Comparison of ENCODE assay signal across 13 cellular contexts in genomic region chrX:135126145-135126544, GRCh38. TPM values are rescaled to one million over a fixed set of nuclear protein-coding genes. Genes with fewer than 3 reads are reported as not detected.
DNase-seq lines count a peak whose midpoint lies in the region; ATAC-seq, FAIRE-seq and TF ChIP-seq lines count a peak whose summit lies in the region.
"Not testable (repeated sequence)": the region's sequence is repeated elsewhere in the genome, so short reads cannot be mapped to it uniquely, and the experiment has no call there.
"Had no signal": no experiment of that assay in that cellular context is flagged by ENCODE, and none has a peak within 500 bp of the region (broad histone marks: within the 10 kb centered on the region; RNA-seq: fewer than 3 reads in every experiment).

No MANE protein-coding gene starts in this region.

- H3K4me1 Mint-ChIP-seq in astrocyte (ENCODE audit: low read depth, unreplicated experiment); naive B cell: not testable (repeated sequence)

- H2BK15ac ChIP-seq in H1 (ENCODE audit: low read length) = not testable (repeated sequence)

- H3K4me2 ChIP-seq in astrocyte (ENCODE audit: low read length); H1 (ENCODE audit: insufficient read depth in 1 of 2, low read depth in 2 of 2, low read length in 2 of 2): not testable (repeated sequence)

- not testable (repeated sequence) for H2BK12ac ChIP-seq in H1 (ENCODE audit: low read depth, low read length)

- POLR2A ChIA-PET in H1 (lab: Charles Lee; ENCODE audit: partially characterized antibody) = not testable (repeated sequence)

- H2BK5ac ChIP-seq in H1 (ENCODE audit: low read depth, low read length) = not testable (repeated sequence)

- H3K9ac ChIP-seq in astrocyte (ENCODE audit: low read length); H1 (replicated peaks in 1 of 4; ENCODE audit: extremely low read depth in 1 of 4, low read depth in 3 of 4, low read length in 3 of 4): not testable (repeated sequence)

- H3K9me3 ChIP-seq in astrocyte (ENCODE audit: insufficient read depth, low read depth, low read length); H1 (ENCODE audit: insufficient read depth in 2 of 2, low read depth in 1 of 2, low read length in 1 of 2): not testable (repeated sequence)

- not testable (repeated sequence) for H2AFZ ChIP-seq in astrocyte (ENCODE audit: low read depth, low read length); H1 (ENCODE audit: low read length)

- not testable (repeated sequence) for H3K27me3 Mint-ChIP-seq in astrocyte (ENCODE audit: low read depth, unreplicated experiment); naive B cell

- not testable (repeated sequence) for TF ChIP-seq RAD21 in H1 (IDR thresholded peaks at IDR 0.05 in 1 of 2, conservative IDR thresholded peaks at IDR 0.05 in 1 of 2; ENCODE audit: low read depth in 2 of 2, low read length in 2 of 2)

- not testable (repeated sequence) for H3K4me3 Mint-ChIP-seq in astrocyte (ENCODE audit: unreplicated experiment); naive B cell

- H3K27me3 ChIP-seq in astrocyte (ENCODE audit: insufficient read depth, low read length); H1 (replicated peaks in 1 of 4; ENCODE audit: control insufficient read depth in 3 of 4, extremely low read depth in 1 of 4, insufficient read depth in 3 of 4, low read length in 3 of 4): not testable (repeated sequence)

- not testable (repeated sequence) for H3K56ac ChIP-seq in H1 (replicated peaks; ENCODE audit: insufficient read length, low read depth, low read length)

- TF ChIP-seq EP300 in H1 (IDR thresholded peaks at IDR 0.05; ENCODE audit: borderline replicate concordance in 1 of 2, low read depth in 2 of 2, low read length in 2 of 2) = not testable (repeated sequence)

- H4K20me1 ChIP-seq in astrocyte (ENCODE audit: insufficient read depth, low read length); H1 (replicated peaks in 1 of 2; ENCODE audit: control insufficient read depth in 1 of 2, insufficient read depth in 2 of 2, low read length in 2 of 2): not testable (repeated sequence)

- not testable (repeated sequence) for H4K8ac ChIP-seq in H1 (ENCODE audit: extremely low read depth, insufficient read depth, low read length)

- not testable (repeated sequence) for H3K9me3 Mint-ChIP-seq in astrocyte (ENCODE audit: unreplicated experiment); naive B cell

- H3K79me2 ChIP-seq in astrocyte (ENCODE audit: insufficient read depth, low read length); H1 (ENCODE audit: control insufficient read depth in 1 of 2, insufficient read depth in 2 of 2, low read length in 2 of 2): not testable (repeated sequence)

- H2BK20ac ChIP-seq in H1 (ENCODE audit: low read length) = not testable (repeated sequence)

- not testable (repeated sequence) for H3K14ac ChIP-seq in H1 (ENCODE audit: insufficient read length)

- not testable (repeated sequence) for H3K4me1 ChIP-seq in astrocyte (ENCODE audit: insufficient read depth, low read length); H1 (replicated peaks in 1 of 4; ENCODE audit: control insufficient read depth in 3 of 4, insufficient read depth in 4 of 4, low read length in 3 of 4)

- H3K36me3 Mint-ChIP-seq in astrocyte (ENCODE audit: low read depth, unreplicated experiment); naive B cell: not testable (repeated sequence)

- not testable (repeated sequence) for DNase-seq in GM12892 (ENCODE audit: insufficient read length); astrocyte (ENCODE audit: low read depth); H1 (ENCODE audit: low read depth in 1 of 2, low spot score in 2 of 2); naive B cell

- H3K18ac ChIP-seq in H1 (ENCODE audit: extremely low read depth, low read length) = not testable (repeated sequence)

- WGBS in H1 (ENCODE audit: extremely low coverage in 1 of 2, insufficient coverage in 1 of 2, insufficient read length in 1 of 2, insufficient replicate concordance in 2 of 2, low coverage in 1 of 2, low lambda C conversion rate in 2 of 2, missing lambda C conversion rate in 1 of 2), 2 experiments = no CpG with 5 or more reads among the region's 6 CpGs

- not testable (repeated sequence) for H2AK5ac ChIP-seq in H1 (ENCODE audit: low read depth, low read length)

- H3K4ac ChIP-seq in H1 (replicated peaks; ENCODE audit: insufficient read length, low read depth, low read length) = not testable (repeated sequence)

- TF ChIP-seq POLR2A in GM12892 (IDR thresholded peaks at IDR 0.05; ENCODE audit: low read depth, low read length); H1 (IDR thresholded peaks at IDR 0.05; ENCODE audit: control extremely low read depth in 1 of 2, low read depth in 2 of 2, low read length in 2 of 2): not testable (repeated sequence)

- H3K4me3 ChIP-seq in astrocyte (ENCODE audit: insufficient read depth, low read depth, low read length); H1 (ENCODE audit: extremely low read depth in 1 of 4, insufficient read depth in 2 of 4, low read depth in 3 of 4, low read length in 4 of 4): not testable (repeated sequence)

- H3K27ac Mint-ChIP-seq in astrocyte (ENCODE audit: unreplicated experiment); naive B cell: not testable (repeated sequence)

- H2BK120ac ChIP-seq in H1 (replicated peaks; ENCODE audit: low read depth, low read length) = not testable (repeated sequence)

- peak; percentile 28 to 47 for ATAC-seq in naive B cell (ENCODE audit: low read depth in 2 of 2)

- CTCF ChIA-PET in H1 (lab: Charles Lee; ENCODE audit: partially characterized antibody) = not testable (repeated sequence)

- H3K79me1 ChIP-seq in H1 (ENCODE audit: low read depth, low read length) = not testable (repeated sequence)

- not testable (repeated sequence) for H3K23ac ChIP-seq in H1 (ENCODE audit: insufficient read length)

- not testable (repeated sequence) for H3K36me3 ChIP-seq in astrocyte (ENCODE audit: insufficient read depth, low read length); H1 (ENCODE audit: control insufficient read depth in 2 of 4, insufficient read depth in 4 of 4, low read length in 3 of 4)

- H3K23me2 ChIP-seq in H1 (ENCODE audit: low read depth, low read length) = not testable (repeated sequence)

- FAIRE-seq in GM12892 (lab: Jason Lieb, UNC) (peak; percentile 42), astrocyte (lab: Jason Lieb, UNC) (peak; percentile 79), H1 (lab: Jason Lieb, UNC) (peak; percentile 52)

- not testable (repeated sequence) for TF ChIP-seq CTCF in astrocyte (IDR thresholded peaks at IDR 0.05; ENCODE audit: insufficient read depth, low read depth, low read length); H1 (IDR thresholded peaks at IDR 0.05; ENCODE audit: control extremely low read depth in 1 of 3, insufficient read depth in 1 of 3, low read depth in 1 of 3, low read length in 3 of 3)

- H4K91ac ChIP-seq in H1 (replicated peaks; ENCODE audit: insufficient read length, low read length) = not testable (repeated sequence)

- not testable (repeated sequence) for H4K5ac ChIP-seq in H1 (ENCODE audit: insufficient read length, low read depth, low read length)

- not testable (repeated sequence) for H3K27ac ChIP-seq in astrocyte (ENCODE audit: low read depth, low read length); H1 (ENCODE audit: low read depth, low read length)

RNA-seq across cellular contexts. Expression of gene ETDB, which starts 5.8 kb away (rescaled TPM):
- polyA plus RNA-seq in GM12892 (2012; ENCODE audit: missing spikeins) = not detected
- not detected in 2 replicates for total RNA-seq in astrocyte
- total RNA-seq in H1 (2021; fragmentation: NEBNext Ultra II Directional; extraction: Animal tissue kit (Norgen Biotek cat#: 25700)) = not detected in 2 replicates
- not detected in 2 replicates for polyA plus RNA-seq in H1 (2011; rRNA removed)
- not detected for polyA plus RNA-seq in H1 (2011; cell fraction: cytosol; rRNA removed)
- polyA plus RNA-seq in H1 (2011; cell fraction: nucleus; rRNA removed) = not detected
- polyA plus RNA-seq in H1 (2012, experiment 1 of 2) = not detected in 4 replicates
- polyA plus RNA-seq in H1 (2012, experiment 2 of 2) = not detected
- polyA plus RNA-seq in H1 (2013, experiment 1 of 2) = not detected
- polyA plus RNA-seq in H1 (2013, experiment 2 of 2) = not detected
- polyA minus RNA-seq in H1 (2011; rRNA and poly(A)+ RNA removed) = not detected in 2 replicates
- polyA minus RNA-seq in H1 (2011; cell fraction: cytosol; rRNA and poly(A)+ RNA removed) = not detected
- polyA minus RNA-seq in H1 (2011; cell fraction: nucleus; rRNA and poly(A)+ RNA removed) = not detected
- polyA plus RNA-seq in naive B cell (ENCODE audit: low read depth in 6 of 6) = not detected
- total RNA-seq: A673; CD4-positive, alpha-beta memory T cell; CD4-positive, CD25-positive, alpha-beta regulatory T cell; CD8-positive, alpha-beta memory T cell; Daoy; G401; GM12878 had no signal
- polyA plus RNA-seq: AG04450; CD14-positive monocyte; CD4-positive, alpha-beta memory T cell; CD4-positive, CD25-positive, alpha-beta regulatory T cell; CD8-positive, alpha-beta memory T cell; GM12878 had no signal

RNA-seq across cellular contexts. Expression of gene SMIM10L2B, which starts 27.6 kb away (rescaled TPM):
- not detected for polyA plus RNA-seq in GM12892 (2012; ENCODE audit: missing spikeins)
- total RNA-seq in astrocyte = 2.7 and 3.2 TPM in 2 replicates
- total RNA-seq in H1 (2021; fragmentation: NEBNext Ultra II Directional; extraction: Animal tissue kit (Norgen Biotek cat#: 25700)) = 4.2 TPM in 2 replicates
- polyA plus RNA-seq in H1 (2011; rRNA removed) (4.6 and 7.7 TPM in 2 replicates), naive B cell (ENCODE audit: low read depth in 6 of 6) (under 1 TPM in 5 of 6 donors, not detected in 1; 0.09 to 0.39 (median 0.14) TPM)
- 5.4 TPM for polyA plus RNA-seq in H1 (2011; cell fraction: cytosol; rRNA removed)
- 7.4 TPM for polyA plus RNA-seq in H1 (2011; cell fraction: nucleus; rRNA removed)
- 2.7 to 4.2 TPM (median 3.6 TPM) in 4 replicates for polyA plus RNA-seq in H1 (2012, experiment 1 of 2)
- polyA plus RNA-seq in H1 (2012, experiment 2 of 2) = 2.6 TPM
- 2.8 TPM for polyA plus RNA-seq in H1 (2013, experiment 1 of 2)
- 3.0 TPM for polyA plus RNA-seq in H1 (2013, experiment 2 of 2)
- 3.6 and 6.2 TPM in 2 replicates for polyA minus RNA-seq in H1 (2011; rRNA and poly(A)+ RNA removed)
- 3.0 TPM for polyA minus RNA-seq in H1 (2011; cell fraction: cytosol; rRNA and poly(A)+ RNA removed)
- 14.3 TPM for polyA minus RNA-seq in H1 (2011; cell fraction: nucleus; rRNA and poly(A)+ RNA removed)
- total RNA-seq: GM12878 had no signal
- polyA plus RNA-seq: CD14-positive monocyte, GM12878 had no signal

RNA-seq across cellular contexts. Expression of gene CT55, which starts 45.1 kb away (rescaled TPM):
- polyA plus RNA-seq in GM12892 (2012; ENCODE audit: missing spikeins) = not detected
- total RNA-seq in astrocyte = not detected in 2 replicates
- total RNA-seq in H1 (2021; fragmentation: NEBNext Ultra II Directional; extraction: Animal tissue kit (Norgen Biotek cat#: 25700)) = not detected in 2 replicates
- 0.09 and 0.15 TPM in 2 replicates for polyA plus RNA-seq in H1 (2011; rRNA removed)
- polyA plus RNA-seq in H1 (2011; cell fraction: cytosol; rRNA removed) = 0.08 TPM
- 0.44 TPM for polyA plus RNA-seq in H1 (2011; cell fraction: nucleus; rRNA removed)
- 0.09 to 0.25 TPM in 2 of 4 replicates, not detected in the others for polyA plus RNA-seq in H1 (2012, experiment 1 of 2)
- not detected for polyA plus RNA-seq in H1 (2012, experiment 2 of 2)
- 0.06 TPM for polyA plus RNA-seq in H1 (2013, experiment 1 of 2)
- polyA plus RNA-seq in H1 (2013, experiment 2 of 2) = 0.06 TPM
- polyA minus RNA-seq in H1 (2011; rRNA and poly(A)+ RNA removed) = not detected in 2 replicates
- polyA minus RNA-seq in H1 (2011; cell fraction: cytosol; rRNA and poly(A)+ RNA removed) = not detected
- 0.50 TPM for polyA minus RNA-seq in H1 (2011; cell fraction: nucleus; rRNA and poly(A)+ RNA removed)
- polyA plus RNA-seq in naive B cell (ENCODE audit: low read depth in 6 of 6) = not detected
- total RNA-seq: A673; CD4-positive, alpha-beta memory T cell; CD4-positive, CD25-positive, alpha-beta regulatory T cell; CD8-positive, alpha-beta memory T cell; G401; GM12878 had no signal
- polyA plus RNA-seq: AG04450; CD14-positive monocyte; CD4-positive, alpha-beta memory T cell; CD4-positive, CD25-positive, alpha-beta regulatory T cell; CD8-positive, alpha-beta memory T cell; GM12878 had no signal
